ENCODE assay signal across 26 cellular contexts in the genomic region with DNA sequence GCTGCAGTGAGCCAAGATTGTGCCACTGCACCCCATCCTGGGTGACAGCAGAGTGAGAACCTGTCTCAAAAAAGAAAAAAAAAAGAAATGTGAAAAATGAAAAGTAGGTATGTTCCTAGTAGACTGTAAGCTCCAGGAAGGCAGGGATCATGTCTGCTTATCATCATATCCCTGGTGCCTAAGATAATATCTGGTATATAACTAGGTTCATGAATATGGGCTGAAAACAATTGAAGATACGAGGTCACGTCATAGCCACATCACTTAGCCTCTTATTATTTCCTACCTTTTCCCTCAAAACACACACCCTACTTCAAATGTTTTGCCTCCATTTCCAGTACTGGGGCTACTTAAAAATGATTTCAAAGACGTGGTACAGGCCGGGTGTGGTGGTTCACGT.
"Had no signal": no experiment of that assay in that cellular context is flagged by ENCODE, and none has a peak within 500 bp of the region (broad histone marks: within the 10 kb centered on the region; RNA-seq: fewer than 3 reads in every experiment).

No MANE protein-coding gene starts in this region.

- H3K4me1 ChIP-seq: testis had no signal

- ATAC-seq: mucosa of descending colon; naive thymus-derived CD4-positive, alpha-beta T cell; natural killer cell treated with Interleukin-12 subunit alpha and Interleukin-12 subunit beta and Interleukin-15 and Interleukin-18, amount 100 ng/mL, for 72 hours; pancreas; right cardiac atrium; sciatic nerve had no signal

- H3K36me3 Mint-ChIP-seq: natural killer cell treated with Interleukin-12 subunit alpha and Interleukin-12 subunit beta and Interleukin-15 and Interleukin-18, amount 100 ng/mL, for 72 hours had no signal

- H3K4me3 ChIP-seq: left ventricle myocardium inferior, mucosa of descending colon, pancreas, prostate gland, skin epidermis, stomach, testis, thyroid gland, transverse colon, upper lobe of left lung had no signal

- H3K27ac Mint-ChIP-seq: memory B cell; natural killer cell treated with Interleukin-12 subunit alpha and Interleukin-12 subunit beta and Interleukin-15 and Interleukin-18, amount 100 ng/mL, for 72 hours had no signal

- H3K27me3 Mint-ChIP-seq: memory B cell; naive thymus-derived CD4-positive, alpha-beta T cell had no signal

- H3K27ac ChIP-seq: left ventricle myocardium inferior, pancreas, prostate gland, skin epidermis, stomach, testis, thyroid gland, transverse colon, upper lobe of left lung had no signal

- H3K9me3 Mint-ChIP-seq: immature natural killer cell; memory B cell; naive thymus-derived CD4-positive, alpha-beta T cell; natural killer cell treated with Interleukin-12 subunit alpha and Interleukin-12 subunit beta and Interleukin-15 and Interleukin-18, amount 100 ng/mL, for 72 hours had no signal

- H3K27me3 ChIP-seq: pancreas, stomach, testis, thyroid gland, transverse colon, upper lobe of left lung had no signal

- H3K4me3 Mint-ChIP-seq: memory B cell; natural killer cell treated with Interleukin-12 subunit alpha and Interleukin-12 subunit beta and Interleukin-15 and Interleukin-18, amount 100 ng/mL, for 72 hours had no signal

- DNase-seq: head of caudate nucleus; hippocampal formation; immature natural killer cell; kidney; left ventricle myocardium inferior; midbrain; mucosa of descending colon; naive thymus-derived CD4-positive, alpha-beta T cell; pancreas; retina; stimulated activated CD4-positive, alpha-beta T cell treated with anti-CD3 and anti-CD28 coated beads, Interleukin-12 subunit alpha, Interleukin-12 subunit beta, amount 100 ng/mL, for 4 hours; stimulated activated CD4-positive, alpha-beta T cell treated with anti-CD3 and anti-CD28 coated beads, Interleukin-15, amount 100 ng/mL, for 24 hours; stimulated activated CD4-positive, alpha-beta T cell treated with anti-CD3 and anti-CD28 coated beads, Interleukin-2, amount 100 ng/mL, for 24 hours; stimulated activated CD4-positive, alpha-beta T cell treated with anti-CD3 and anti-CD28 coated beads, Interleukin-4, amount 100 ng/mL, for 1 hour; stimulated activated naive CD4-positive, alpha-beta T cell; stomach; testis; thyroid gland; transverse colon; upper lobe of left lung had no signal

- H3K36me3 ChIP-seq: left ventricle myocardium inferior, pancreas, prostate gland, thyroid gland, transverse colon had no signal

- H3K9me3 ChIP-seq: left ventricle myocardium inferior, mucosa of descending colon, pancreas, prostate gland, stomach, testis, thyroid gland, transverse colon, upper lobe of left lung had no signal
